ENCODE assay signal across 8 cellular contexts in the genomic region with DNA sequence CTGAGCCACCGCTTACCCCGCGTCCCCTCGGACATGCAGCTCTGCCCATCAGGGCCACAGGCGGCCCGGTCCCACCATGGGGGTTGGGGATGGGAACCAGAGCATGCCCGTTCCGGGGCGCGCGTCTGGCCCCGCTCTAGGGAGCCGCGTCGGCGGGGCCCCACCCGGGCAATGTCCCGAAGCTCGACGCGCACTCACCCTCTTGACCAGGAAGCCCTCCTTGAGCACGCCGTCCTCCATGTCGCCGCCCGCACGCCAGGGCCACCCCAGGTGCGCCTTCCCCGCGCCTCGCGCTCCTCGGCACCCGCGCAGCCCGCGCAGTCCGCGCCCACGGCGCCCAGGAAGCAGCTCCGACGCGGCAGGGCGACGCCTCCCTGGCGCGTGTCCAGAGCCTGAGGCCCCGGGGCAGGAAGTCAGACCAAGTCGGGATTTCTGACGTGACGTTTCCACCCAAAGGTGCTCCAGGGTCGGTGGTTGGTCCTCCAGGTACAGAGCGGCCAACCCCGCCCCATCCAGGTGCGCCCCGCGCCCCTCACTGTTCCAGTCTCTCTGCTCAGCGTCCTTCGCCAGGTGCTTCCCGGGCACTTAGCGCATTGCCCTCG. TPM values are rescaled to one million over a fixed set of nuclear protein-coding genes. Genes with fewer than 3 reads are reported as not detected.
DNase-seq lines count a peak whose midpoint lies in the region; ATAC-seq, FAIRE-seq and TF ChIP-seq lines count a peak whose summit lies in the region.

Gene PLEK2 (minus strand): TSS at position 346 of the 602 bp plus-strand sequence. CDS start 106 bp downstream, at position 240.

- H3K4me3 ChIP-seq in muscle layer of colon (ENCODE audit: low read depth in 1 of 2, low read length in 2 of 2) (peak within 1 kb of the TSS; percentile 27 to 41), thoracic aorta (peak within 1 kb of the TSS; percentile 67)

- H3K36me3 ChIP-seq in muscle layer of colon (ENCODE audit: insufficient read depth, low read length) (no peaks in the 10 kb centered on the region), thoracic aorta (no peaks in the 10 kb centered on the region)

- H3K9ac ChIP-seq in muscle layer of colon (ENCODE audit: low read length): no peak within 1 kb of the TSS

- peak; percentile 98 for FAIRE-seq in HTR-8/SVneo (lab: Jason Lieb, UNC)

- H3K4me1 ChIP-seq in muscle layer of colon (ENCODE audit: insufficient read depth, low read length) (peaks cover 4% of the 10 kb centered on the region), thoracic aorta (ENCODE audit: control insufficient read depth in 1 of 2, low read depth in 2 of 2) (peaks cover 0 to 8% of the 10 kb centered on the region in 2 donors)

- DNase-seq in HTR-8/SVneo (ENCODE audit: insufficient read length, low spot score): peak; percentile 78
- peak; percentile 13 for DNase-seq in dermis blood vessel endothelial cell
- no peak for DNase-seq in thoracic aorta (ENCODE audit: low spot score)

- H3K27ac ChIP-seq in muscle layer of colon (ENCODE audit: low read depth, low read length) (no peak within 1 kb of the TSS), thoracic aorta (no peak within 1 kb of the TSS)

- ATAC-seq in activated CD4-positive, CD25-positive, alpha-beta regulatory T cell treated with anti-CD3 and anti-CD28 coated beads, Interleukin-2, amount 50 U/mL, for 24 hours: peak; percentile 55 to 61
- ATAC-seq in thoracic aorta (ENCODE audit: insufficient number of reproducible peaks, low FRiP score, low read depth) (no peak), HG02970 (IDR thresholded peaks at IDR 0.05; ENCODE audit: low FRiP score, unreplicated experiment) (no peak), GM18502 (IDR thresholded peaks at IDR 0.05; ENCODE audit: poor library complexity, unreplicated experiment) (no peak), HG03139 (IDR thresholded peaks at IDR 0.05; ENCODE audit: unreplicated experiment) (no peak)

- H3K9me3 ChIP-seq in muscle layer of colon (ENCODE audit: low read length): no peaks in the 10 kb centered on the region
- no peaks in the 10 kb centered on the region for H3K9me3 ChIP-seq in thoracic aorta

- TF ChIP-seq CTCF in thoracic aorta (IDR thresholded peaks at IDR 0.05): no peak

- H3K27me3 ChIP-seq in muscle layer of colon (ENCODE audit: control insufficient read depth in 1 of 2, insufficient read depth in 2 of 2, low read length in 2 of 2): peaks cover 9 to 12% of the 10 kb centered on the region in 2 donors
- H3K27me3 ChIP-seq in thoracic aorta (replicated peaks; ENCODE audit: insufficient read depth): peaks cover 9% of the 10 kb centered on the region

RNA-seq across cellular contexts. Expression of gene PLEK2, which starts in this region (rescaled TPM):
- 1.4 TPM in 2 replicates for total RNA-seq in dermis blood vessel endothelial cell
- 1 to 10 TPM; 2.0 to 5.9 TPM for total RNA-seq in thoracic aorta

Comparison
In these comparisons a context has a peak if more than half of its experiments do, and no peak if none do; other contexts are left out.
1. ATAC-seq: peak in activated CD4-positive, CD25-positive, alpha-beta regulatory T cell treated with anti-CD3 and anti-CD28 coated beads, Interleukin-2, amount 50 U/mL, for 24 hours (2 of 2); none in thoracic aorta (single experiment), HG02970 (single experiment), GM18502 (single experiment) and HG03139 (single experiment).